10 cellular contexts compared by ENCODE assay signal in the genomic region with DNA sequence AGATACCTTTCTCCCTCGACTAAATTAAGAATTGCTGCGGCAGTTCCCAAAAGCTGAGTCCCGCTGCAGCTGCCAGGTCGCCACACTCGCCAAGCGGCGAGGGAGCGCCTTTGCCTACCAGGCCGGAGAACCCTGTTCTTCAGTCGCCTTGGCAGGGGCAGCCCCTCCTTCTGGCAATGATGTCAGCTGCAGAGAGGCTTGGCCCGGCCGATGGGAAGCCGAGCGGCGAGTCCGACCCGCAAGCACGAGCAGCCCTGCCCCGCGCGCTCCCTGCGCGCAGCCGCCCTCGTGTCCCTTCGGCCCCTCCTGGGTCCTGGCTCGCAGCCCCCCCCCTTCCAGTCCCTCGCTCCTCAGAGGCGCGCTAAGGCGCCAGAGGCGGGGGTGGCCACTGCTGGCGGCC. TPM values are rescaled to one million over a fixed set of nuclear protein-coding genes. Genes with fewer than 3 reads are reported as not detected.
"Had no signal": no experiment of that assay in that cellular context is flagged by ENCODE, and none has a peak within 500 bp of the region (broad histone marks: within the 10 kb centered on the region; RNA-seq: fewer than 3 reads in every experiment).

No MANE protein-coding gene starts in this region.

RNA-seq across cellular contexts. Expression of a gene that starts 2.7 kb away (rescaled TPM):
- total RNA-seq: cardiac septum; kidney epithelial cell; left colon; liver; lung microvascular endothelial cell; mesenteric fat pad; naive thymus-derived CD8-positive, alpha-beta T cell; osteocyte; ureter had no signal
- polyA plus RNA-seq: heart left ventricle; liver; naive thymus-derived CD8-positive, alpha-beta T cell had no signal
